ENCODE assay signal across 18 cellular contexts in the genomic region with DNA sequence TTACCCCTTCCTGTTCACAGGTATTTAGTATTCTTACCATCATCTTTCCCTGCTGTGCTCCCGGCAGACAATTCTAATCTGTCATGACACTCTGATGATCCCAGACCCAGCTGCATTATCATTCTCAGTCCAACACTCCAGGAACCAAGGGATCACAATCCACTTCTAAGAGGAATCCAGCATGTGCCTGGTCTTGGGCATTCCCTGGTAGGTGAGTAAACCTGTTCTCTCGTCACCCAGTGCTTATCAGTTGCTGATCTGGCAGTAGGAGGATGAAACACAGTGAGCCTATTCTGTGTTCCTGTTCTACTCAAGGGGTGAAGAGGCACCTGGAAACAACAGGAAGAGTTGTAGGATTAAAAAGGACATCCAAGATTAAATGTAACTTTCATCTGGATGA. TPM values are rescaled to one million over a fixed set of nuclear protein-coding genes. Genes with fewer than 3 reads are reported as not detected.
"Had no signal": no experiment of that assay in that cellular context is flagged by ENCODE, and none has a peak within 500 bp of the region (broad histone marks: within the 10 kb centered on the region; RNA-seq: fewer than 3 reads in every experiment).

No MANE protein-coding gene starts in this region.

- H3K4me1 ChIP-seq: gastroesophageal sphincter, right atrium auricular region, tibial artery had no signal

- ATAC-seq: gastroesophageal sphincter, SK-N-SH treated with all-trans-retinoic acid at 6 μM for 48 hours, WTC11 had no signal

- H3K27ac Mint-ChIP-seq: WTC11 had no signal

- H3K27ac ChIP-seq: cardiac muscle cell, gastroesophageal sphincter, right atrium auricular region, skin epidermis, tibial artery had no signal

- H3K4me3 Mint-ChIP-seq: WTC11 had no signal

- H3K9me3 Mint-ChIP-seq: activated naive CD8-positive, alpha-beta T cell treated with anti-CD3 and anti-CD28 coated beads, Interleukin-2, amount 10 ng/mL, durations not matched to agents 7 days and 5 days; WTC11 had no signal

- H3K27me3 ChIP-seq: cardiac muscle cell, right atrium auricular region had no signal

- DNase-seq: activated effector memory CD4-positive, alpha-beta T cell treated with anti-CD3 and anti-CD28 coated beads, Interleukin-2, amount 50 U/mL, for 16 hours; activated T-cell treated with anti-CD3 and anti-CD28 coated beads, Interleukin-2, amount 50 U/mL, for 1 hour; aorta; kidney glomerular epithelial cell; midbrain; posterior cingulate gyrus; stimulated activated CD4-positive, alpha-beta T cell treated with anti-CD3 and anti-CD28 coated beads, Interleukin-4, amount 100 ng/mL, for 4 hours had no signal

- H3K36me3 Mint-ChIP-seq: activated naive CD8-positive, alpha-beta T cell treated with anti-CD3 and anti-CD28 coated beads, Interleukin-2, amount 10 ng/mL, durations not matched to agents 7 days and 5 days; naive thymus-derived CD4-positive, alpha-beta T cell; WTC11 had no signal

RNA-seq across cellular contexts. Expression of a gene that starts 1.3 kb away (rescaled TPM):
- total RNA-seq: activated naive CD8-positive, alpha-beta T cell treated with anti-CD3 and anti-CD28 coated beads, Interleukin-2, amount 10 ng/mL, durations not matched to agents 7 days and 5 days; cardiac muscle cell; liver; naive thymus-derived CD4-positive, alpha-beta T cell; T-helper 1 cell treated with Interleukin-12 subunit alpha and Interleukin-12 subunit beta and Interleukin-4 antibody, amounts not matched to agents 30 ng/mL and 1 ng/mL, for 36 hours had no signal
- polyA plus RNA-seq: cardiac muscle cell; naive thymus-derived CD4-positive, alpha-beta T cell had no signal
